Comparison of ENCODE assay signal across 1 cellular context in genomic region chr5:151026088-151026487, GRCh38.
TF ChIP-seq lines count a peak whose summit lies in the region.

No MANE protein-coding gene starts in this region.

TF ChIP-seq in GM12878, 131 proteins besides CTCF, POLR2A, EP300 and RAD21:
- TF ChIP-seq PML (IDR thresholded peaks at IDR 0.05; ENCODE audit: low read length) (0 out of 2 replicates have a peak, but pooled peaks have one; percentile 19), MTA3 (IDR thresholded peaks at IDR 0.05; ENCODE audit: borderline replicate concordance, low read length) (0 out of 2 replicates have a peak, but pooled peaks have one; percentile 21), EED (IDR thresholded peaks at IDR 0.05; ENCODE audit: low read depth) (no peak), NR2C2 (IDR thresholded peaks at IDR 0.05; ENCODE audit: borderline replicate concordance, control insufficient read depth, insufficient read length, low read depth) (no peak), POLR2AphosphoS2 (IDR thresholded peaks at IDR 0.05; ENCODE audit: low read depth, low read length) (peak; percentile 70)
- TF ChIP-seq, protein P1, sequence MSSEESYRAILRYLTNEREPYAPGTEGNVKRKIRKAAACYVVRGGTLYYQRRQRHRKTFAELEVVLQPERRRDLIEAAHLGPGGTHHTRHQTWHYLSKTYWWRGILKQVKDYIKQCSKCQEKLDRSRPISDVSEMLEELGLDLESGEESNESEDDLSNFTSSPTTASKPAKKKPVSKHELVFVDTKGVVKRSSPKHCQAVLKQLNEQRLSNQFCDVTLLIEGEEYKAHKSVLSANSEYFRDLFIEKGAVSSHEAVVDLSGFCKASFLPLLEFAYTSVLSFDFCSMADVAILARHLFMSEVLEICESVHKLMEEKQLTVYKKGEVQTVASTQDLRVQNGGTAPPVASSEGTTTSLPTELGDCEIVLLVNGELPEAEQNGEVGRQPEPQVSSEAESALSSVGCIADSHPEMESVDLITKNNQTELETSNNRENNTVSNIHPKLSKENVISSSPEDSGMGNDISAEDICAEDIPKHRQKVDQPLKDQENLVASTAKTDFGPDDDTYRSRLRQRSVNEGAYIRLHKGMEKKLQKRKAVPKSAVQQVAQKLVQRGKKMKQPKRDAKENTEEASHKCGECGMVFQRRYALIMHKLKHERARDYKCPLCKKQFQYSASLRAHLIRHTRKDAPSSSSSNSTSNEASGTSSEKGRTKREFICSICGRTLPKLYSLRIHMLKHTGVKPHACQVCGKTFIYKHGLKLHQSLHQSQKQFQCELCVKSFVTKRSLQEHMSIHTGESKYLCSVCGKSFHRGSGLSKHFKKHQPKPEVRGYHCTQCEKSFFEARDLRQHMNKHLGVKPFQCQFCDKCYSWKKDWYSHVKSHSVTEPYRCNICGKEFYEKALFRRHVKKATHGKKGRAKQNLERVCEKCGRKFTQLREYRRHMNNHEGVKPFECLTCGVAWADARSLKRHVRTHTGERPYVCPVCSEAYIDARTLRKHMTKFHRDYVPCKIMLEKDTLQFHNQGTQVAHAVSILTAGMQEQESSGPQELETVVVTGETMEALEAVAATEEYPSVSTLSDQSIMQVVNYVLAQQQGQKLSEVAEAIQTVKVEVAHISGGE (CRISPR knock-in tag; IDR thresholded peaks at IDR 0.05): no peak
TF ChIP-seq in GM12878: peak in this region for 3.
